Comparison of ENCODE assay signal across 9 cellular contexts in the genomic region with DNA sequence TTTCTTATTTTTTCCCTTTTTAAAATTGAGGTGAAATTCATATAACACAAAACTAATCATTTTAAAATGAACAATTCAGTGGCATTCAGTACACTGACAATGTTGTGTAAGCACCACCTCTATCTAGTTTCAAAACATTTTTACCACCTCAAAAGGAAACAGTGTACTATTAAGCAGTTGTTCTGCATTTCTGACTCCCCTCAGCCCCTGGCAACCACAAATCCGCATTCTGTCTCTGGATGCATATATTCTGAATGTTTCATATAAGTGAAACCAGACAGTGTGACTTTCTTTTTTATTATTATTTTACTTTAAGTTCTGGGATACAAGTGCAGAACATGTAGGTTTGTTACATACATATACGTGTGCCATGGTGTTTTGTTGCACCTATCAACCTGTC. TPM values are rescaled to one million over a fixed set of nuclear protein-coding genes. Genes with fewer than 3 reads are reported as not detected.
DNase-seq lines count a peak whose midpoint lies in the region; ATAC-seq and TF ChIP-seq lines count a peak whose summit lies in the region.
"Had no signal": no experiment of that assay in that cellular context is flagged by ENCODE, and none has a peak within 500 bp of the region (broad histone marks: within the 10 kb centered on the region; RNA-seq: fewer than 3 reads in every experiment).

No MANE protein-coding gene starts in this region.

- H3K36me3 Mint-ChIP-seq in stimulated activated naive B cell treated with anti-CD40 and anti-IgM and Interleukin-4, amounts not matched to agents 10 μg/mL and 1 μg/mL and 100 μg/mL, for 72 hours, result peaks cover 48 to 59% of the 10 kb centered on the region in 2 donors
- no peaks in the 10 kb centered on the region for H3K36me3 Mint-ChIP-seq in Caco-2 (ENCODE audit: insufficient read depth, unreplicated experiment)

- H3K4me3 Mint-ChIP-seq in stimulated activated naive B cell treated with anti-CD40 and anti-IgM and Interleukin-4, amounts not matched to agents 10 μg/mL and 1 μg/mL and 100 μg/mL, for 72 hours, result peak overlapping the region; percentile 22 to 45
- H3K4me3 Mint-ChIP-seq in Caco-2 (ENCODE audit: unreplicated experiment), result no peak overlapping the region

- no peaks in the 10 kb centered on the region for H3K9me2 ChIP-seq in OCI-LY1 (ENCODE audit: low read depth, low read length)

- POLR2A ChIA-PET in Caco-2 (lab: Charles Lee), result no interaction called here

- peaks cover 55% of the 10 kb centered on the region for H3K79me2 ChIP-seq in OCI-LY1 (ENCODE audit: insufficient read depth, low read length)

- H3K4me1 ChIP-seq in OCI-LY1 (ENCODE audit: insufficient read depth, low read length, severe bottlenecking) (peaks cover 31% of the 10 kb centered on the region), Caco-2 (peaks cover 9% of the 10 kb centered on the region)

- 0 out of 2 replicates have a peak, but pooled peaks cover 3% of the 10 kb centered on the region for H3K36me3 ChIP-seq in OCI-LY1 (ENCODE audit: insufficient read depth, low read length)
- no peaks in the 10 kb centered on the region for H3K36me3 ChIP-seq in Caco-2 (ENCODE audit: control insufficient read depth, insufficient read depth, low read length)

- CTCF ChIA-PET in Caco-2 (lab: Charles Lee), result no interaction called here

- H3K27me3 Mint-ChIP-seq in stimulated activated naive B cell treated with anti-CD40 and anti-IgM and Interleukin-4, amounts not matched to agents 10 μg/mL and 1 μg/mL and 100 μg/mL, for 72 hours, result no peaks in the 10 kb centered on the region
- no peaks in the 10 kb centered on the region for H3K27me3 Mint-ChIP-seq in Caco-2 (ENCODE audit: insufficient read depth, unreplicated experiment)

- H3K9me3 ChIP-seq in OCI-LY1 (ENCODE audit: low read length), result no peaks in the 10 kb centered on the region
- H3K9me3 ChIP-seq in Caco-2, result no peaks in the 10 kb centered on the region

- H3K27me3 ChIP-seq in OCI-LY1 (ENCODE audit: insufficient read depth, low read length), result no peaks in the 10 kb centered on the region
- no peaks in the 10 kb centered on the region for H3K27me3 ChIP-seq in Caco-2 (replicated peaks; ENCODE audit: control insufficient read depth, insufficient read depth, low read length)

- TF ChIP-seq CTCF in OCI-LY1 (IDR thresholded peaks at IDR 0.05; ENCODE audit: low read length), result no peak
- no peak for TF ChIP-seq CTCF in Caco-2 (IDR thresholded peaks at IDR 0.05; ENCODE audit: insufficient read depth in 1 of 2, low read depth in 1 of 2, low read length in 1 of 2, severe bottlenecking in 1 of 2, unreplicated experiment in 1 of 2)

- peak; percentile 50 for DNase-seq in stimulated activated CD4-positive, alpha-beta T cell treated with anti-CD3 and anti-CD28 coated beads, Interleukin-15, amount 100 ng/mL, for 24 hours
- no peak for DNase-seq in stimulated activated CD4-positive, alpha-beta T cell treated with anti-CD3 and anti-CD28 coated beads, Interleukin-4, amount 100 ng/mL, for 4 hours
- DNase-seq in stimulated activated naive B cell treated with anti-CD40 and anti-IgM and Interleukin-4, amounts not matched to agents 10 μg/mL and 1 μg/mL and 100 μg/mL, for 72 hours, result no peak
- DNase-seq in NCI-H187 (lab: John Stamatoyannopoulos, UW), result no peak
- no peak for DNase-seq in nucleus accumbens (lab: John Stamatoyannopoulos, UW)
- no peak for DNase-seq in Caco-2
- DNase-seq: H7 had no signal

- peak; percentile 47 for ATAC-seq in HG02798 (IDR thresholded peaks at IDR 0.05; ENCODE audit: poor library complexity, unreplicated experiment)
- peak; percentile 35 to 47 for ATAC-seq in stimulated activated naive B cell treated with anti-CD40 and anti-IgM and Interleukin-4, amounts not matched to agents 10 μg/mL and 1 μg/mL and 100 μg/mL, for 72 hours (replicated peaks)

- no peak overlapping the region for H3K9ac ChIP-seq in OCI-LY1 (ENCODE audit: low read length)

- H3K9me3 Mint-ChIP-seq in stimulated activated naive B cell treated with anti-CD40 and anti-IgM and Interleukin-4, amounts not matched to agents 10 μg/mL and 1 μg/mL and 100 μg/mL, for 72 hours, result peaks cover 8 to 18% of the 10 kb centered on the region in 2 donors
- H3K9me3 Mint-ChIP-seq in Caco-2 (ENCODE audit: unreplicated experiment), result peaks cover 22% of the 10 kb centered on the region

- H4K20me1 ChIP-seq in OCI-LY1 (ENCODE audit: insufficient read depth, low read length), result no peaks in the 10 kb centered on the region

- H2AFZ ChIP-seq in OCI-LY1 (ENCODE audit: low read length), result no peak overlapping the region

- H3K4me3 ChIP-seq in OCI-LY1 (ENCODE audit: low read depth, low read length, poor library complexity, severe bottlenecking) (peak overlapping the region; percentile 61), Caco-2 (ENCODE audit: low read depth, low read length) (no peak overlapping the region)

- H3K4me2 ChIP-seq in OCI-LY1 (ENCODE audit: low read length), result peak overlapping the region; percentile 65; the same call in 1 of the 2 replicates

- no peaks in the 10 kb centered on the region for H3F3A ChIP-seq in OCI-LY1 (ENCODE audit: insufficient read depth, low read length)

- H3K4me1 Mint-ChIP-seq in stimulated activated naive B cell treated with anti-CD40 and anti-IgM and Interleukin-4, amounts not matched to agents 10 μg/mL and 1 μg/mL and 100 μg/mL, for 72 hours, result peaks cover 46 to 59% of the 10 kb centered on the region in 2 donors
- no peaks in the 10 kb centered on the region for H3K4me1 Mint-ChIP-seq in Caco-2 (ENCODE audit: low read depth, unreplicated experiment)

- BruUV-seq in Caco-2 (replicated peaks; lab: Mats Ljungman, UMichigan), result no TSS peak

- H3K27ac Mint-ChIP-seq in stimulated activated naive B cell treated with anti-CD40 and anti-IgM and Interleukin-4, amounts not matched to agents 10 μg/mL and 1 μg/mL and 100 μg/mL, for 72 hours, result peak overlapping the region; percentile 14
- H3K27ac Mint-ChIP-seq in Caco-2 (ENCODE audit: unreplicated experiment), result no peak overlapping the region

- intact Hi-C loops in Caco-2 (cut with micrococcal nuclease; ENCODE audit: unreplicated experiment), result no loop called here

- H3K27ac ChIP-seq in OCI-LY1 (ENCODE audit: low read depth, low read length, poor library complexity, severe bottlenecking), result no peak overlapping the region

RNA-seq across cellular contexts. Expression of gene TANK, which starts 19.2 kb away (rescaled TPM):
- 42.7 and 56.0 TPM in 2 replicates for total RNA-seq in Caco-2 (2022)
